10 cellular contexts compared by ENCODE assay signal in the genomic region with DNA sequence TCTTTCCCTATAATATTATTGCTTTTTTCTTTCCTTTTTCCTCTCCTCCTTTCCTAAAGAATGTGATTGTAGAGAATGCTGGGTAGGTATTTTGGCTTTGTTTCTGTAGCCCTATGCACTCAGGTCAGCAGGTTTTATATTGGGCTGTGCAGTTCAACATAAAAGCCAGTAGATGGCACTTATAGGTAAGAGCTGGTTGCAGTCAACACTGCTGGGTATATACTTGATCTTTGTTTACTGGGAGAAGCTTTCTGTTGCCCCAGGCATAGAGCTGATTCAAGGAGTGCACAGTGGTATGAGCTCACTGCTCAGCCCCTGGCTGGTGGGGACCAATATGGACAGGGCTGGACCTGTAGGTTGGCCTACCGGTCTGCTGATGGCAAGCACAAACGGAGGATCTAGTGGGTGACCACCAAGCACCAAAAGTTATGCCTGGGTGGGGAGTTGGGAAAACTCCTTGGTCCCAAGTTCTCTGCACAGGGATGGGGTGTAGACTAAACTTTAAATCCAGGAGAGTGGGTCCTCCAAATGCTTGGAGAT.
DNase-seq lines count a peak whose midpoint lies in the region; ATAC-seq lines count a peak whose summit lies in the region.
"Had no signal": no experiment of that assay in that cellular context is flagged by ENCODE, and none has a peak within 500 bp of the region (broad histone marks: within the 10 kb centered on the region; RNA-seq: fewer than 3 reads in every experiment).

No MANE protein-coding gene starts in this region.

- in situ Hi-C loops in Caki2 (cut with HindIII; ENCODE audit: low pct_unique_long_range_greater_than_20kb, low sequenced_read_pairs), result no loop called here

- H3K27me3 ChIP-seq in adipocyte (replicated peaks; ENCODE audit: control insufficient read depth, insufficient read depth, low read length), result no peaks in the 10 kb centered on the region
- H3K27me3 ChIP-seq: neutrophil had no signal

- intact Hi-C loops in left cardiac atrium (cut with DNase I), result no loop called here

- no peak overlapping the region for H3K4me3 ChIP-seq in Jurkat, Clone E6-1 (ENCODE audit: low read length)
- no peak overlapping the region for H3K4me3 ChIP-seq in adipocyte (ENCODE audit: low read length)

- no peaks in the 10 kb centered on the region for H3K36me3 ChIP-seq in adipocyte (ENCODE audit: control insufficient read depth, insufficient read depth, low read length, severe bottlenecking)
- H3K36me3 ChIP-seq: neutrophil had no signal

- peak; percentile 12 for DNase-seq in Caki2 (ENCODE audit: low read depth)
- DNase-seq in Jurkat, Clone E6-1 (ENCODE audit: low read depth, low spot score), result peak; percentile 7
- DNase-seq in adipocyte (ENCODE audit: low read depth), result peak; percentile 13
- peak; percentile 27 for DNase-seq in iPS-NIHi7 (ENCODE audit: extremely low spot score)
- no peak for DNase-seq in NCI-H2107 (lab: John Stamatoyannopoulos, UW)
- no peak for DNase-seq in D341Med (ENCODE audit: low spot score)
- no peak for DNase-seq in left cardiac atrium
- DNase-seq: RPMI8226 had no signal

- no peaks in the 10 kb centered on the region for H3K4me1 ChIP-seq in adipocyte (ENCODE audit: control insufficient read depth, insufficient read depth, low read length)

- H3K9me3 ChIP-seq in adipocyte (ENCODE audit: control insufficient read depth, low read length), result peaks cover 47% of the 10 kb centered on the region

- no peak overlapping the region for H3K9ac ChIP-seq in adipocyte (ENCODE audit: low read length)

- ATAC-seq in left cardiac atrium, result no peak
- ATAC-seq in GM21360 (IDR thresholded peaks at IDR 0.05; ENCODE audit: unreplicated experiment), result no peak

Comparison
In these comparisons a context has a peak if more than half of its experiments do, and no peak if none do; other contexts are left out.
1. DNase-seq: peak in Caki2 (single experiment), Jurkat, Clone E6-1 (single experiment), adipocyte (single experiment) and iPS-NIHi7 (single experiment); none in NCI-H2107 (single experiment), D341Med (single experiment) and left cardiac atrium (single experiment).